ENCODE assay signal across 12 cellular contexts in genomic region chr4:10020106-10020505, GRCh38. TPM values are rescaled to one million over a fixed set of nuclear protein-coding genes. Genes with fewer than 3 reads are reported as not detected.
DNase-seq lines count a peak whose midpoint lies in the region; ATAC-seq, FAIRE-seq and TF ChIP-seq lines count a peak whose summit lies in the region.
"Had no signal": no experiment of that assay in that cellular context is flagged by ENCODE, and none has a peak within 500 bp of the region (broad histone marks: within the 10 kb centered on the region; RNA-seq: fewer than 3 reads in every experiment).

No MANE protein-coding gene starts in this region.

- FAIRE-seq in small intestine (lab: Jason Lieb, UNC) = no peak
- FAIRE-seq: astrocyte had no signal

- peak overlapping the region; percentile 94 for H3K27ac ChIP-seq in RWPE2 (ENCODE audit: poor library complexity, severe bottlenecking)
- peak overlapping the region; percentile 84 to 96 (median 88) for H3K27ac ChIP-seq in esophagus squamous epithelium
- H3K27ac ChIP-seq in small intestine (ENCODE audit: low read depth in 1 of 2, low read length in 1 of 2) = peak overlapping the region; percentile 84 to 91
- H3K27ac ChIP-seq in dorsolateral prefrontal cortex = peak overlapping the region in 22 of 59 donors; percentile 12 to 89 (median 53)

- H3K36me3 ChIP-seq in RWPE2 (ENCODE audit: low read depth) = peaks cover 41% of the 10 kb centered on the region
- H3K36me3 ChIP-seq in esophagus squamous epithelium = no peaks in the 10 kb centered on the region
- H3K36me3 ChIP-seq in small intestine (ENCODE audit: control insufficient read depth in 2 of 2, insufficient read depth in 2 of 2, low read length in 2 of 2) = no peaks in the 10 kb centered on the region

- H3K27ac Mint-ChIP-seq in T-helper 2 cell treated with Interferon-gamma antibody and Interleukin-4, amounts not matched to agents 5 μg/mL and 100 μg/mL, for 36 hours = peak overlapping the region; percentile 56

- TF ChIP-seq CTCF in RWPE2 (IDR thresholded peaks at IDR 0.05; ENCODE audit: poor library complexity, severe bottlenecking) = no peak
- TF ChIP-seq CTCF in esophagus squamous epithelium (IDR thresholded peaks at IDR 0.05) = no peak
- TF ChIP-seq CTCF in dorsolateral prefrontal cortex (IDR thresholded peaks at IDR 0.05 in 54 of 56, conservative IDR thresholded peaks at IDR 0.05 in 2 of 56; ENCODE audit: low read depth in 1 of 56, partially characterized antibody in 56 of 56) = no peak

- WGBS in esophagus squamous epithelium, 2 donors = 68 to 72% methylated on average over 2 to 4 of the region's 6 CpGs
- 54 to 77% (median 57%) methylated on average over 6 of the region's 6 CpGs for WGBS in small intestine, 3 donors

- H3K4me1 ChIP-seq in RWPE2 (ENCODE audit: insufficient read depth, poor library complexity, severe bottlenecking) = peaks cover 20% of the 10 kb centered on the region
- H3K4me1 ChIP-seq in esophagus squamous epithelium = peaks cover 32 to 69% (median 54%) of the 10 kb centered on the region in 3 donors
- no peaks in the 10 kb centered on the region for H3K4me1 ChIP-seq in small intestine (ENCODE audit: control insufficient read depth in 2 of 2, insufficient read depth in 1 of 2, low read depth in 1 of 2, low read length in 1 of 2)

- H3K27me3 ChIP-seq in RWPE2 (ENCODE audit: insufficient read depth, poor library complexity, severe bottlenecking) = no peaks in the 10 kb centered on the region
- H3K27me3 ChIP-seq in esophagus squamous epithelium = no peaks in the 10 kb centered on the region
- H3K27me3 ChIP-seq in small intestine (ENCODE audit: control insufficient read depth in 2 of 2, insufficient read depth in 2 of 2, low read length in 2 of 2) = no peaks in the 10 kb centered on the region
- H3K27me3 ChIP-seq in dorsolateral prefrontal cortex = no peaks in the 10 kb centered on the region

- H3K4me3 Mint-ChIP-seq in T-helper 2 cell treated with Interferon-gamma antibody and Interleukin-4, amounts not matched to agents 5 μg/mL and 100 μg/mL, for 36 hours = peak overlapping the region; percentile 28

- no peaks in the 10 kb centered on the region for H3K27me3 Mint-ChIP-seq in T-helper 2 cell treated with Interferon-gamma antibody and Interleukin-4, amounts not matched to agents 5 μg/mL and 100 μg/mL, for 36 hours (ENCODE audit: low read depth)

- H3K9me3 Mint-ChIP-seq in T-helper 2 cell treated with Interferon-gamma antibody and Interleukin-4, amounts not matched to agents 5 μg/mL and 100 μg/mL, for 36 hours = no peaks in the 10 kb centered on the region
- H3K9me3 Mint-ChIP-seq: IgD-negative memory B cell had no signal

- DNase-seq in T-helper 2 cell treated with Interferon-gamma antibody and Interleukin-4, amounts not matched to agents 5 μg/mL and 100 μg/mL, for 36 hours (ENCODE audit: low spot score) = no peak
- DNase-seq in T-helper 2 cell = no peak
- no peak for DNase-seq in RWPE2 (ENCODE audit: low spot score)
- no peak for DNase-seq in esophagus squamous epithelium (lab: John Stamatoyannopoulos, UW)
- DNase-seq in small intestine = no peak
- no peak for DNase-seq in dorsolateral prefrontal cortex
- DNase-seq in DMS 273 (lab: John Stamatoyannopoulos, UW; ENCODE audit: unreplicated experiment) = no peak
- DNase-seq: ACHN, NCI-H1930 had no signal

- TF ChIP-seq POLR2A in esophagus squamous epithelium (IDR thresholded peaks at IDR 0.05) = no peak

- H3K4me3 ChIP-seq in RWPE2 (ENCODE audit: severe bottlenecking) (peak overlapping the region; percentile 48), esophagus squamous epithelium (peak overlapping the region in 1 of 4 donors; percentile 67), small intestine (ENCODE audit: low read depth in 1 of 2, low read length in 2 of 2) (peak overlapping the region in 1 of 2 donors; percentile 66), dorsolateral prefrontal cortex (no peak overlapping the region)

- intact Hi-C loops in esophagus squamous epithelium (cut with DNase I) = loop anchor here (5.0 kb wide), 1 partner anchor 37 kb away; no protein-coding TSS in a partner anchor
- intact Hi-C loops in dorsolateral prefrontal cortex (cut with DNase I) = loop anchor here in 1 of 2 donors (5.0 kb wide), 1 partner anchor 97 kb away; the partner anchor contains the start of gene WDR1

- H3K4me1 Mint-ChIP-seq in T-helper 2 cell treated with Interferon-gamma antibody and Interleukin-4, amounts not matched to agents 5 μg/mL and 100 μg/mL, for 36 hours (ENCODE audit: low read depth) = peaks cover 6% of the 10 kb centered on the region

- ATAC-seq in RWPE2 (ENCODE audit: low read depth) = no peak
- no peak for ATAC-seq in HG03175 (IDR thresholded peaks at IDR 0.05; ENCODE audit: unreplicated experiment)

- no peaks in the 10 kb centered on the region for H3K36me3 Mint-ChIP-seq in T-helper 2 cell treated with Interferon-gamma antibody and Interleukin-4, amounts not matched to agents 5 μg/mL and 100 μg/mL, for 36 hours (ENCODE audit: low read depth)
- H3K36me3 Mint-ChIP-seq: IgD-negative memory B cell had no signal

- H3K9me3 ChIP-seq in RWPE2 (ENCODE audit: severe bottlenecking) (no peaks in the 10 kb centered on the region), esophagus squamous epithelium (no peaks in the 10 kb centered on the region), small intestine (ENCODE audit: control insufficient read depth, low read depth) (no peaks in the 10 kb centered on the region)

RNA-seq across cellular contexts. Expression of gene SLC2A9, which starts 1.2 kb away (rescaled TPM):
- 10 to 100 TPM in 2 of 4 donors, 1 to 10 TPM in 2; 8.0 to 18.7 (median 11.5) TPM for total RNA-seq in esophagus squamous epithelium
- 10 to 100 TPM in 2 of 3 donors, 1 to 10 TPM in 1; 7.4 to 13.0 (median 11.7) TPM for polyA plus RNA-seq in small intestine
- total RNA-seq in dorsolateral prefrontal cortex = 10 to 100 TPM in 2 of 120 experiments, 1 to 10 TPM in 118; 1.4 to 11.1 (median 3.6) TPM
